ENCODE assay signal across 10 cellular contexts in genomic region chr5:168580779-168581469, GRCh38. TPM values are rescaled to one million over a fixed set of nuclear protein-coding genes. Genes with fewer than 3 reads are reported as not detected.
DNase-seq lines count a peak whose midpoint lies in the region; ATAC-seq and TF ChIP-seq lines count a peak whose summit lies in the region.
"Not testable (repeated sequence)": the region's sequence is repeated elsewhere in the genome, so short reads cannot be mapped to it uniquely, and the experiment has no call there.
"Had no signal": no experiment of that assay in that cellular context is flagged by ENCODE, and none has a peak within 500 bp of the region (broad histone marks: within the 10 kb centered on the region; RNA-seq: fewer than 3 reads in every experiment).

No MANE protein-coding gene starts in this region.

- H3K27ac Mint-ChIP-seq in Calu3 (ENCODE audit: unreplicated experiment) (peak overlapping the region; percentile 94), neural progenitor cell (peak overlapping the region; percentile 99)
- not testable (repeated sequence) for H3K27ac Mint-ChIP-seq in IgD-negative memory B cell
- peak overlapping the region; percentile 98 for H3K27ac Mint-ChIP-seq in activated T-cell treated with anti-CD3 and anti-CD28 coated beads, Interleukin-2, amount 50 U/mL, for 72 hours

- POLR2A ChIA-PET in Panc1 (lab: Charles Lee) = not testable (repeated sequence)

- ATAC-seq in Panc1; activated T-cell treated with anti-CD3 and anti-CD28 coated beads, Interleukin-2, amount 50 U/mL, for 72 hours (replicated peaks in 1 of 2): not testable (repeated sequence)

- intact Hi-C loops in Calu3 (cut with micrococcal nuclease; ENCODE audit: unreplicated experiment); Panc1 (cut with micrococcal nuclease; ENCODE audit: unreplicated experiment); mammary epithelial cell (cut with micrococcal nuclease): not testable (repeated sequence)

- H3K4me1 ChIP-seq in Panc1 (ENCODE audit: control insufficient read depth, insufficient read depth, low read length) (peaks cover 17% of the 10 kb centered on the region), mammary epithelial cell (ENCODE audit: insufficient read depth, low read length) (peaks cover 15% of the 10 kb centered on the region), neural progenitor cell (peaks cover 23% of the 10 kb centered on the region)
- not testable (repeated sequence) for H3K4me1 ChIP-seq in hepatocyte (ENCODE audit: insufficient read depth)

- H3K36me3 Mint-ChIP-seq in Calu3 (ENCODE audit: insufficient read depth, unreplicated experiment) (peaks cover 33% of the 10 kb centered on the region), neural progenitor cell (peaks cover 20% of the 10 kb centered on the region)
- H3K36me3 Mint-ChIP-seq in IgD-negative memory B cell; activated T-cell treated with anti-CD3 and anti-CD28 coated beads, Interleukin-2, amount 50 U/mL, for 72 hours (ENCODE audit: insufficient read depth in 2 of 2): not testable (repeated sequence)

- not testable (repeated sequence) for H3K9ac ChIP-seq in mammary epithelial cell (ENCODE audit: insufficient read depth, low read length); neural progenitor cell

- H3K27me3 Mint-ChIP-seq in Calu3 (ENCODE audit: unreplicated experiment) = peaks cover 13% of the 10 kb centered on the region
- H3K27me3 Mint-ChIP-seq in IgD-negative memory B cell; activated T-cell treated with anti-CD3 and anti-CD28 coated beads, Interleukin-2, amount 50 U/mL, for 72 hours (ENCODE audit: low read depth); neural progenitor cell (ENCODE audit: insufficient read depth, low read depth): not testable (repeated sequence)

- not testable (repeated sequence) for H3K9me3 Mint-ChIP-seq in Calu3 (ENCODE audit: low read depth, unreplicated experiment); IgD-negative memory B cell; activated T-cell treated with anti-CD3 and anti-CD28 coated beads, Interleukin-2, amount 50 U/mL, for 72 hours; neural progenitor cell

- not testable (repeated sequence) for H3K9me2 ChIP-seq in hepatocyte (replicated peaks; ENCODE audit: insufficient read depth)

- CTCF ChIA-PET in Calu3 (lab: Charles Lee); Panc1 (lab: Charles Lee); mammary epithelial cell (lab: Charles Lee; ENCODE audit: low non-redundant PET): not testable (repeated sequence)

- not testable (repeated sequence) for H3K36me3 ChIP-seq in Panc1 (ENCODE audit: control insufficient read depth, insufficient read depth, low read length); mammary epithelial cell (ENCODE audit: insufficient read depth, low read length); hepatocyte (replicated peaks; ENCODE audit: insufficient read depth, low read depth); neural progenitor cell

- H4K20me1 ChIP-seq in mammary epithelial cell (ENCODE audit: insufficient read depth, low read length) = not testable (repeated sequence)
- H4K20me1 ChIP-seq in hepatocyte (ENCODE audit: insufficient read depth, poor library complexity, severe bottlenecking) = peaks cover 26% of the 10 kb centered on the region
- H4K20me1 ChIP-seq in neural progenitor cell (ENCODE audit: low read depth) = peaks cover 32% of the 10 kb centered on the region

- in situ Hi-C loops in Panc1 (cut with HindIII; ENCODE audit: low pct_unique_long_range_greater_than_20kb, low sequenced_read_pairs); mammary epithelial cell (cut with MboI; ENCODE audit: low sequenced_read_pairs in 2 of 2): not testable (repeated sequence)

- not testable (repeated sequence) for H3K27me3 ChIP-seq in Panc1 (ENCODE audit: control insufficient read depth, insufficient read depth, low read length); mammary epithelial cell (ENCODE audit: insufficient read depth, low read length); hepatocyte; neural progenitor cell

- H3F3A ChIP-seq in neural progenitor cell (ENCODE audit: low read depth) = peaks cover 11% of the 10 kb centered on the region

- not testable (repeated sequence) for BruUV-seq in Calu3 (replicated peaks; lab: Mats Ljungman, UMichigan); Panc1 (replicated peaks; lab: Mats Ljungman, UMichigan); mammary epithelial cell (replicated peaks; lab: Mats Ljungman, UMichigan)

- not testable (repeated sequence) for H2AFZ ChIP-seq in mammary epithelial cell (ENCODE audit: low read depth, low read length); hepatocyte; neural progenitor cell (replicated peaks)

- not testable (repeated sequence) for H3K4me3 Mint-ChIP-seq in Calu3 (ENCODE audit: low read depth, unreplicated experiment); neural progenitor cell
- H3K4me3 Mint-ChIP-seq in IgD-negative memory B cell = peak overlapping the region in 3 of 4 donors; percentile 8 to 85 (median 12)
- peak overlapping the region in 1 of 2 donors; percentile 10 for H3K4me3 Mint-ChIP-seq in activated T-cell treated with anti-CD3 and anti-CD28 coated beads, Interleukin-2, amount 50 U/mL, for 72 hours

- not testable (repeated sequence) for DNase-seq in Calu3; Panc1 (ENCODE audit: low read depth, low spot score); activated T-cell treated with anti-CD3 and anti-CD28 coated beads, Interleukin-2, amount 50 U/mL, for 72 hours; mammary epithelial cell; hepatocyte (ENCODE audit: low spot score); neural progenitor cell (ENCODE audit: low spot score)

- not testable (repeated sequence) for TF ChIP-seq CTCF in Calu3 (IDR thresholded peaks at IDR 0.05; ENCODE audit: unreplicated experiment); Panc1 (IDR thresholded peaks at IDR 0.05); mammary epithelial cell (conservative IDR thresholded peaks at IDR 0.05 in 1 of 2, IDR thresholded peaks at IDR 0.05 in 1 of 2; ENCODE audit: extremely low read depth in 1 of 2, insufficient read depth in 1 of 2, low read depth in 1 of 2, low read length in 2 of 2); hepatocyte (IDR thresholded peaks at IDR 0.05; ENCODE audit: poor library complexity); neural progenitor cell (IDR thresholded peaks at IDR 0.05)

- not testable (repeated sequence) for H3K4me3 ChIP-seq in Panc1 (ENCODE audit: low read depth in 2 of 2, low read length in 2 of 2); mammary epithelial cell (replicated peaks in 1 of 3; ENCODE audit: insufficient read depth in 1 of 3, low read depth in 2 of 3, low read length in 3 of 3); hepatocyte; neural progenitor cell

- peaks cover 32% of the 10 kb centered on the region for H3K79me2 ChIP-seq in mammary epithelial cell (ENCODE audit: insufficient read depth, low read length)
- peaks cover 32% of the 10 kb centered on the region for H3K79me2 ChIP-seq in hepatocyte
- peaks cover 32% of the 10 kb centered on the region for H3K79me2 ChIP-seq in neural progenitor cell (ENCODE audit: low read depth)

- dilution Hi-C loops in mammary epithelial cell (cut with HindIII; ENCODE audit: low sequenced_read_pairs) = not testable (repeated sequence)

- H3K4me1 Mint-ChIP-seq in Calu3 (ENCODE audit: low read depth, unreplicated experiment) (peaks cover 27% of the 10 kb centered on the region), IgD-negative memory B cell (peaks cover 22 to 31% (median 29%) of the 10 kb centered on the region in 3 donors), neural progenitor cell (peaks cover 24% of the 10 kb centered on the region)
- peaks cover 43% of the 10 kb centered on the region for H3K4me1 Mint-ChIP-seq in activated T-cell treated with anti-CD3 and anti-CD28 coated beads, Interleukin-2, amount 50 U/mL, for 72 hours (ENCODE audit: low read depth)

- H3K27ac ChIP-seq in Panc1 (ENCODE audit: low read length) (peak overlapping the region; percentile 98), hepatocyte (peak overlapping the region; percentile 96)
- not testable (repeated sequence) for H3K27ac ChIP-seq in mammary epithelial cell (ENCODE audit: insufficient read depth, low read depth, low read length); neural progenitor cell

- H3K9me3 ChIP-seq in Panc1 (ENCODE audit: control insufficient read depth, insufficient read depth, low read depth, low read length); mammary epithelial cell (replicated peaks; ENCODE audit: insufficient read depth, low read length); hepatocyte (ENCODE audit: low read depth); neural progenitor cell (ENCODE audit: low read depth): not testable (repeated sequence)

- peak overlapping the region; percentile 94 for H3K4me2 ChIP-seq in mammary epithelial cell (ENCODE audit: insufficient read depth, low read depth, low read length)
- H3K4me2 ChIP-seq in hepatocyte, neural progenitor cell: not testable (repeated sequence)

- 94% methylated on average over 7 of the region's 7 CpGs for WGBS in mammary epithelial cell (ENCODE audit: low coverage, missing lambda C conversion rate)
- WGBS in hepatocyte (ENCODE audit: low lambda C conversion rate, missing lambda C conversion rate) = 90% methylated on average over 7 of the region's 7 CpGs

RNA-seq across cellular contexts. Expression of gene PANK3, which starts 1.8 kb away (rescaled TPM):
- total RNA-seq in Calu3 (2022) (101 and 116 TPM in 2 replicates), Panc1 (2021; ENCODE audit: unreplicated experiment) (79.7 TPM), mammary epithelial cell (10 to 100 TPM; 59.5 to 69.7 TPM), hepatocyte (86.3 and 104 TPM in 2 replicates), neural progenitor cell (ENCODE audit: low replicate concordance) (81.5 and 117 TPM in 2 replicates)
- polyA plus RNA-seq in IgD-negative memory B cell (5.1 TPM), mammary epithelial cell (11.4 TPM), hepatocyte (15.4 and 25.8 TPM in 2 replicates)
- polyA plus RNA-seq in Panc1 (2012; ENCODE audit: insufficient read length) = 9.6 TPM
- total RNA-seq in activated T-cell treated with anti-CD3 and anti-CD28 coated beads, Interleukin-2, amount 50 U/mL, for 72 hours = 10 to 100 TPM; 48.6 to 52.3 TPM
- 20.7 TPM for polyA minus RNA-seq in mammary epithelial cell

RNA-seq across cellular contexts. Expression of gene FBLL1, which starts 51.8 kb away (rescaled TPM):
- total RNA-seq in Calu3 (2022) = 4.9 and 6.0 TPM in 2 replicates
- polyA plus RNA-seq in IgD-negative memory B cell = not detected
- 7.5 TPM for total RNA-seq in Panc1 (2021; ENCODE audit: unreplicated experiment)
- 28.4 TPM for polyA plus RNA-seq in Panc1 (2012; ENCODE audit: insufficient read length)
- 1 to 10 TPM in 1 of 2 donors, under 1 TPM in 1; 0.37 to 1.6 TPM for total RNA-seq in activated T-cell treated with anti-CD3 and anti-CD28 coated beads, Interleukin-2, amount 50 U/mL, for 72 hours
- total RNA-seq in mammary epithelial cell = 1 to 10 TPM in 1 of 2 donors, not detected in 1; 2.8 TPM
- polyA plus RNA-seq in mammary epithelial cell = 0.05 TPM
- not detected for polyA minus RNA-seq in mammary epithelial cell
- total RNA-seq in hepatocyte = 1.7 and 1.8 TPM in 2 replicates
- 1.2 and 2.4 TPM in 2 replicates for polyA plus RNA-seq in hepatocyte
- total RNA-seq in neural progenitor cell (ENCODE audit: low replicate concordance) = 0.19 and 0.34 TPM in 2 replicates
- total RNA-seq: HT1080, Right ventricle myocardium superior had no signal
- polyA plus RNA-seq: CD4-positive, alpha-beta memory T cell had no signal
